In the genomic region with DNA sequence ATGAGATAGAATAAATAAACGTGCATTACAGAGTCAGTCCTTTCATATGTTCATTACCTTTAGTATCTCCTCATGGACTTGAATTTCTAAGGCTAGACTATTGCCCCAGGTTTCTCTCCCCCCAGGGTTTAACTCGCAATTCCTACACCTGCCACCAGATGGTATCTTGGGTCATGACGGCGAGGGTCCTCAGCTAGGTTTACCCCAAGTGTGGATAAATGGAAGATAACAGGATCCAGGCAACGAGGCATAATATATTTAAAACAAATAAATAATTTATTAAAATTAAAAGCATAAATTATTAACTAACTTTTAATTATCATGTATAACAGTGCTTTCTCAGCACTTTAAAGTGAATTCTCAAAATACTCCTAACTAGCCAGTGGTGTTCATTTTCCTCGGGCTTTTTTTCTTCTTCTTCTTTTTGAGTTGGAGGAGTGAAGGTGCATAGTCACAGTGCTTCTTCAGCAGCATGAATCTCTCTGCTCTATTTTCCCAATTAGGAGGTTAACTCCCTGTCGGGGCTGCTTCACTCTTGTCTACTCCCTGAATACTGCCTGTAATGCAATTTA, we compare ENCODE assay signal across 8 cellular contexts.
DNase-seq lines count a peak whose midpoint lies in the region; ATAC-seq and TF ChIP-seq lines count a peak whose summit lies in the region.

No MANE protein-coding gene starts in this region.

- intact Hi-C loops in OCI-LY7 (cut with micrococcal nuclease; ENCODE audit: unreplicated experiment) = no loop called here

- no peaks in the 10 kb centered on the region for H3K4me1 ChIP-seq in OCI-LY7 (ENCODE audit: insufficient read depth, low read length, poor library complexity, severe bottlenecking)

- H3K27ac ChIP-seq in OCI-LY7 (ENCODE audit: low read depth, low read length, poor library complexity, severe bottlenecking) = no peak overlapping the region

- no peaks in the 10 kb centered on the region for H3K79me2 ChIP-seq in OCI-LY7 (ENCODE audit: insufficient read depth, low read depth, low read length)

- TF ChIP-seq CTCF in OCI-LY7 (conservative IDR thresholded peaks at IDR 0.05; ENCODE audit: low read length) = peak; percentile 81

- POLR2A ChIA-PET in OCI-LY7 (lab: Charles Lee) = no interaction called here

- H4K20me1 ChIP-seq in OCI-LY7 (ENCODE audit: insufficient read depth, low read length) = no peaks in the 10 kb centered on the region

- no TSS peak for BruUV-seq in OCI-LY7 (replicated peaks; lab: Mats Ljungman, UMichigan)

- H3K4me3 ChIP-seq in OCI-LY7 (ENCODE audit: low read depth, low read length, poor library complexity, severe bottlenecking) = no peak overlapping the region

- ATAC-seq in GM18870 (IDR thresholded peaks at IDR 0.05; ENCODE audit: unreplicated experiment) = peak; percentile 69
- peak; percentile 73 for ATAC-seq in HG03439 (IDR thresholded peaks at IDR 0.05; ENCODE audit: unreplicated experiment)
- ATAC-seq in GM19452 (IDR thresholded peaks at IDR 0.05; ENCODE audit: unreplicated experiment) = no peak

- no peaks in the 10 kb centered on the region for H3K9me2 ChIP-seq in OCI-LY7 (ENCODE audit: insufficient read depth, low read length)

- CTCF ChIA-PET in OCI-LY7 (lab: Charles Lee; ENCODE audit: unreplicated experiment) = no interaction called here

- no peaks in the 10 kb centered on the region for H3K36me3 ChIP-seq in OCI-LY7 (ENCODE audit: insufficient read depth, low read length)

- DNase-seq in COLO668 (lab: John Stamatoyannopoulos, UW; ENCODE audit: unreplicated experiment) (peak; percentile 70), OCI-LY7 (ENCODE audit: low spot score) (peak; percentile 40), iris pigment epithelial cell (ENCODE audit: low read depth) (peak; percentile 8)
- DNase-seq in activated effector memory CD4-positive, alpha-beta T cell treated with anti-CD3 and anti-CD28 coated beads, Interleukin-2, amount 50 U/mL, for 16 hours = peak; percentile 75
- DNase-seq in stimulated activated CD8-positive, alpha-beta memory T cell treated with anti-CD3 and anti-CD28 coated beads, Interleukin-4, amount 100 ng/mL, for 24 hours (ENCODE audit: low read depth) = peak; percentile 33

- no peak overlapping the region for H3K4me2 ChIP-seq in OCI-LY7 (ENCODE audit: low read length)

- no peak overlapping the region for H2AFZ ChIP-seq in OCI-LY7 (ENCODE audit: low read length)

- no peaks in the 10 kb centered on the region for H3K9me3 ChIP-seq in OCI-LY7 (ENCODE audit: low read length)

Comparison
In these comparisons a context has a peak if more than half of its experiments do, and no peak if none do; other contexts are left out.
1. DNase-seq: peak in every context shown above with its lines; median percentile 75 in activated effector memory CD4-positive, alpha-beta T cell treated with anti-CD3 and anti-CD28 coated beads, Interleukin-2, amount 50 U/mL, for 16 hours; 70 in COLO668; 40 in OCI-LY7; 33 in stimulated activated CD8-positive, alpha-beta memory T cell treated with anti-CD3 and anti-CD28 coated beads, Interleukin-4, amount 100 ng/mL, for 24 hours; 8 in iris pigment epithelial cell.